In the genomic region with DNA sequence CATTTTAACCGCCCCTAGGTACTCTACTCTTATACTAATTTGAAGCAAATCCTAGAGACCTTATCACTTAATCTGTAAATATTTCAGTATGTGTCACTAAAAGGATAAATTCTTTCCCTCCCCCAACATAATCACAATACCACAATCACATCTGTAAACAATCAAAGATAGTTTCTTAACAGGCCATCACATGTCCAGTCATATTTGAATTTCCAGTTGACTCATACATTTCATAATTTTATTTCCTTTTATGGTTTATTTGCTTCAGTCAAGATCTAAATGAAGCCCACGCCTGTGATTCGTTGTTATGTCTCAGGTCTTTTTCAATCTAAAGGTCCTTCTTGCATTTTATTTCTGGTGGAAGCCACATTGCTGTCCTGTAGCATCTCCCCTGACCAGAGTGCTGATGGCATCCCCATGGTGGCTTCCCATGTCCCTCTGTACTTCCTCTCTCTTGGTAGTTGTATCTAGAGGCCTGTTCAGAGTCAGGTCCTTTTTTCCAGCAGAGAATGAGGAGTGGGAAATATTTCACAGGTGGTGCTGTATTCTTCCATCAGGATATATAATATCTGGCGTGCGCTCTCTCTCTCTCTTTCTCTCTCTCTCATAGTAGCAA, we compare ENCODE assay signal across 15 cellular contexts.
DNase-seq lines count a peak whose midpoint lies in the region; ATAC-seq and TF ChIP-seq lines count a peak whose summit lies in the region.
"Had no signal": no experiment of that assay in that cellular context is flagged by ENCODE, and none has a peak within 500 bp of the region (broad histone marks: within the 10 kb centered on the region; RNA-seq: fewer than 3 reads in every experiment).

No MANE protein-coding gene starts in this region.

- H3K9me3 Mint-ChIP-seq in nephron progenitor cell: peaks cover 14% of the 10 kb centered on the region

- no peak for TF ChIP-seq RAD21 in IMR-90 (IDR thresholded peaks at IDR 0.05; ENCODE audit: low read length)

- H3K4me1 Mint-ChIP-seq in nephron progenitor cell: peaks cover 22% of the 10 kb centered on the region
- H3K4me1 Mint-ChIP-seq: CD8-positive, alpha-beta memory T cell; IgD-negative memory B cell had no signal

- no peak overlapping the region for H3K14ac ChIP-seq in IMR-90 (replicated peaks; ENCODE audit: low read depth, low read length)

- no peak for TF ChIP-seq POLR2A in IMR-90 (IDR thresholded peaks at IDR 0.05; ENCODE audit: low read depth, low read length)

- peak overlapping the region; percentile 68 for H4K91ac ChIP-seq in IMR-90 (ENCODE audit: insufficient read depth, low read depth, low read length)

- peak overlapping the region; percentile 86; the same call in 1 of the 2 replicates for H2BK20ac ChIP-seq in IMR-90 (ENCODE audit: low read depth, low read length)

- H3K18ac ChIP-seq in IMR-90 (ENCODE audit: low read depth, low read length): peak overlapping the region; percentile 96

- peak overlapping the region; percentile 92 for H4K5ac ChIP-seq in IMR-90 (ENCODE audit: low read depth, low read length)

- H3K4me1 ChIP-seq in IMR-90 (ENCODE audit: control insufficient read depth, insufficient read depth, low read length) (peaks cover 2% of the 10 kb centered on the region), mucosa of descending colon (ENCODE audit: low read depth) (no peaks in the 10 kb centered on the region)

- H3K4me3 Mint-ChIP-seq in nephron progenitor cell: no peak overlapping the region
- H3K4me3 Mint-ChIP-seq: activated CD8-positive, alpha-beta T cell treated with anti-CD3 and anti-CD28 coated beads for 36 hours; CD8-positive, alpha-beta memory T cell; IgD-negative memory B cell had no signal

- no peaks in the 10 kb centered on the region for H3K9me1 ChIP-seq in IMR-90 (ENCODE audit: insufficient read depth, low read length)

- H3K56ac ChIP-seq in IMR-90 (ENCODE audit: extremely low read depth, insufficient read depth, low read length): no peak overlapping the region

- no peaks in the 10 kb centered on the region for H3K79me1 ChIP-seq in IMR-90 (ENCODE audit: low read depth in 1 of 2, low read length in 2 of 2)

- H3K36me3 ChIP-seq in IMR-90 (ENCODE audit: control insufficient read depth, insufficient read depth, low read length): no peaks in the 10 kb centered on the region
- H3K36me3 ChIP-seq in mucosa of descending colon (ENCODE audit: low read depth): no peaks in the 10 kb centered on the region

- H3K4ac ChIP-seq in IMR-90 (ENCODE audit: low read depth, low read length): peak overlapping the region; percentile 22; the same call in 1 of the 2 replicates

- peak overlapping the region; percentile 60 for H2BK5ac ChIP-seq in IMR-90 (ENCODE audit: low read depth, low read length, poor library complexity, severe bottlenecking)

- H3K9ac ChIP-seq in IMR-90 (ENCODE audit: low read depth, low read length): no peak overlapping the region

- no peak overlapping the region for H2AFZ ChIP-seq in IMR-90 (replicated peaks; ENCODE audit: low read length, poor library complexity)

- intact Hi-C loops in IMR-90 (cut with micrococcal nuclease) (no loop called here), mucosa of descending colon (cut with DNase I, micrococcal nuclease) (no loop called here)

- no peak for TF ChIP-seq CTCF in IMR-90 (conservative IDR thresholded peaks at IDR 0.05; ENCODE audit: low read depth, low read length)
- TF ChIP-seq CTCF in cardiac fibroblast (IDR thresholded peaks at IDR 0.05; ENCODE audit: low read depth, low read length): no peak
- no peak for TF ChIP-seq CTCF in mucosa of descending colon (IDR thresholded peaks at IDR 0.05)
- TF ChIP-seq CTCF in nephron progenitor cell (IDR thresholded peaks at IDR 0.05): no peak

- peak overlapping the region; percentile 82 for H3K27ac ChIP-seq in IMR-90 (ENCODE audit: insufficient read depth, low read length)

- no peak overlapping the region for H3K4me3 ChIP-seq in IMR-90 (ENCODE audit: insufficient read depth, low read depth, low read length)
- H3K4me3 ChIP-seq in cardiac fibroblast (replicated peaks in 1 of 2; ENCODE audit: low read depth in 2 of 2, low read length in 2 of 2): no peak overlapping the region
- H3K4me3 ChIP-seq in mucosa of descending colon: no peak overlapping the region
- H3K4me3 ChIP-seq: smooth muscle cell had no signal

- H3K4me2 ChIP-seq in IMR-90 (ENCODE audit: low read depth, low read length): peak overlapping the region; percentile 58; the same call in 1 of the 2 replicates
- H3K4me2 ChIP-seq: smooth muscle cell had no signal

- CTCF ChIA-PET in IMR-90 (lab: Yijun Ruan, JAX): no interaction called here

- H3K27me3 ChIP-seq in IMR-90 (ENCODE audit: control insufficient read depth, insufficient read depth, low read length): peaks cover 5% of the 10 kb centered on the region; the same call in 1 of the 2 replicates

- dilution Hi-C loops in IMR-90 (cut with HindIII; ENCODE audit: low sequenced_read_pairs, unreplicated experiment): no loop called here

- peak; percentile 66 for DNase-seq in AG20443 (ENCODE audit: low spot score)
- peak; percentile 84 for DNase-seq in IMR-90
- DNase-seq in cardiac fibroblast (ENCODE audit: low read depth in 2 of 2): peak; percentile 56 to 91
- DNase-seq in mucosa of descending colon: peak in 1 of 3 donors; percentile 11
- DNase-seq in NCI-H1092 (lab: John Stamatoyannopoulos, UW): no peak
- DNase-seq in C1 segment of cervical spinal cord (lab: John Stamatoyannopoulos, UW): no peak
- no peak for DNase-seq in nephron progenitor cell
- DNase-seq in cerebellar nuclear complex (lab: John Stamatoyannopoulos, UW): no peak
- DNase-seq: activated CD8-positive, alpha-beta T cell treated with anti-CD3 and anti-CD28 coated beads for 36 hours; CD8-positive, alpha-beta memory T cell; effector CD4-positive, alpha-beta T cell; NCI-H187 treated with DMSO at 0.1 percent for 48 hours had no signal

- H2BK15ac ChIP-seq in IMR-90 (ENCODE audit: low read depth, low read length): no peak overlapping the region

- H4K20me1 ChIP-seq in IMR-90 (ENCODE audit: insufficient read depth, low read length): no peaks in the 10 kb centered on the region

- H3K9me3 ChIP-seq in IMR-90 (ENCODE audit: control insufficient read depth, insufficient read depth, low read length) (peaks cover 8% of the 10 kb centered on the region), mucosa of descending colon (no peaks in the 10 kb centered on the region)

- WGBS in IMR-90 (ENCODE audit: extremely low coverage in 2 of 2, insufficient read length in 1 of 2), 2 experiments: no CpG with 5 or more reads among the region's 5 CpGs

- no TSS peak for BruUV-seq in IMR-90 (replicated peaks; lab: Mats Ljungman, UMichigan)

- H3K36me3 Mint-ChIP-seq in nephron progenitor cell (ENCODE audit: low read depth): no peaks in the 10 kb centered on the region
- H3K36me3 Mint-ChIP-seq: activated naive CD4-positive, alpha-beta T cell treated with anti-CD3 and anti-CD28 coated beads, Interleukin-2, amount 50 U/mL, for 72 hours; CD8-positive, alpha-beta memory T cell; IgD-negative memory B cell had no signal

- H2BK120ac ChIP-seq in IMR-90 (ENCODE audit: low read depth, low read length): peak overlapping the region; percentile 44; the same call in 1 of the 2 replicates

- no peak overlapping the region for H2AK5ac ChIP-seq in IMR-90 (ENCODE audit: low read depth, low read length)

- ATAC-seq in IMR-90 (ENCODE audit: low read depth): peak; percentile 76
- ATAC-seq in mucosa of descending colon: peak; percentile 89
- ATAC-seq: activated CD8-positive, alpha-beta T cell treated with anti-CD3 and anti-CD28 coated beads for 36 hours had no signal

- in situ Hi-C loops in IMR-90 (cut with MboI; ENCODE audit: low sequenced_read_pairs): no loop called here

- POLR2A ChIA-PET in IMR-90 (lab: Charles Lee; ENCODE audit: unreplicated experiment): no interaction called here

- 0 out of 4 replicates have a peak overlapping the region, but pooled peaks of 1 of the 2 experiments have one; percentile 47 for H4K8ac ChIP-seq in IMR-90 (ENCODE audit: low read depth in 2 of 2, low read length in 2 of 2)

- H3K27me3 Mint-ChIP-seq in nephron progenitor cell (ENCODE audit: low read depth, poor library complexity): no peaks in the 10 kb centered on the region

- H3K23ac ChIP-seq in IMR-90 (ENCODE audit: low read depth, low read length): no peak overlapping the region

- H2AK9ac ChIP-seq in IMR-90 (replicated peaks; ENCODE audit: low read depth, low read length, poor library complexity): no peak overlapping the region

- H3K27ac Mint-ChIP-seq in nephron progenitor cell: no peak overlapping the region
- H3K27ac Mint-ChIP-seq: activated CD8-positive, alpha-beta T cell treated with anti-CD3 and anti-CD28 coated beads for 36 hours; activated naive CD4-positive, alpha-beta T cell treated with anti-CD3 and anti-CD28 coated beads, Interleukin-2, amount 50 U/mL, for 72 hours; CD8-positive, alpha-beta memory T cell; IgD-negative memory B cell had no signal

TF ChIP-seq in IMR-90, 13 proteins besides CTCF, POLR2A, EP300 and RAD21:
- no peak for TF ChIP-seq MAZ (IDR thresholded peaks at IDR 0.05; ENCODE audit: borderline replicate concordance, low read depth, low read length)
- TF ChIP-seq, protein P1, sequence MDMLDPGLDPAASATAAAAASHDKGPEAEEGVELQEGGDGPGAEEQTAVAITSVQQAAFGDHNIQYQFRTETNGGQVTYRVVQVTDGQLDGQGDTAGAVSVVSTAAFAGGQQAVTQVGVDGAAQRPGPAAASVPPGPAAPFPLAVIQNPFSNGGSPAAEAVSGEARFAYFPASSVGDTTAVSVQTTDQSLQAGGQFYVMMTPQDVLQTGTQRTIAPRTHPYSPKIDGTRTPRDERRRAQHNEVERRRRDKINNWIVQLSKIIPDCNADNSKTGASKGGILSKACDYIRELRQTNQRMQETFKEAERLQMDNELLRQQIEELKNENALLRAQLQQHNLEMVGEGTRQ (IDR thresholded peaks at IDR 0.05; ENCODE audit: low read depth, low read length): peak; percentile 56
- TF ChIP-seq CEBPB (IDR thresholded peaks at IDR 0.05; ENCODE audit: low read depth, low read length): peak; percentile 58; the same call in 1 of the 2 replicates
- TF ChIP-seq FOS (IDR thresholded peaks at IDR 0.05; ENCODE audit: low read depth, low read length): peak; percentile 65; the same call in 1 of the 2 replicates
- TF ChIP-seq NFE2L2 (IDR thresholded peaks at IDR 0.05; ENCODE audit: low read depth, low read length): no peak

Comparison
In these comparisons a context has a peak if more than half of its experiments do, and no peak if none do; other contexts are left out.
1. DNase-seq: peak in AG20443 (single experiment), IMR-90 (single experiment) and cardiac fibroblast (2 of 2); none in NCI-H1092 (single experiment), C1 segment of cervical spinal cord (0 of 14), nephron progenitor cell (single experiment) and cerebellar nuclear complex (0 of 2).